In genomic region chr17:51256101-51256500, GRCh38 we compare ENCODE assay signal across 19 cellular contexts. TPM values are rescaled to one million over a fixed set of nuclear protein-coding genes. Genes with fewer than 3 reads are reported as not detected.
DNase-seq lines count a peak whose midpoint lies in the region; ATAC-seq, FAIRE-seq and TF ChIP-seq lines count a peak whose summit lies in the region.
"Had no signal": no experiment of that assay in that cellular context is flagged by ENCODE, and none has a peak within 500 bp of the region (broad histone marks: within the 10 kb centered on the region; RNA-seq: fewer than 3 reads in every experiment).

No MANE protein-coding gene starts in this region.

- peak overlapping the region; percentile 30; the same call in 1 of the 2 replicates for H3K9ac ChIP-seq in HepG2 (ENCODE audit: insufficient read depth, low read depth, low read length)

- H3K4me1 ChIP-seq in HepG2 (ENCODE audit: insufficient read depth, low read length) (peaks cover 55% of the 10 kb centered on the region), small intestine (ENCODE audit: control insufficient read depth in 2 of 2, insufficient read depth in 1 of 2, low read depth in 1 of 2, low read length in 1 of 2) (peaks cover 4 to 6% of the 10 kb centered on the region in 2 donors), left lung (peaks cover 8 to 34% of the 10 kb centered on the region in 2 donors)
- H3K4me1 ChIP-seq: BE2C had no signal

- H3K27ac ChIP-seq in VCaP (peak overlapping the region; percentile 26; the same call in 1 of the 2 replicates), HepG2 (ENCODE audit: extremely low read length, insufficient read depth, low read length) (peak overlapping the region; percentile 31), small intestine (ENCODE audit: low read depth in 1 of 2, low read length in 1 of 2) (peak overlapping the region in 1 of 2 donors; percentile 14), left lung (no peak overlapping the region)

- no peak for TF ChIP-seq POLR2A in HepG2 (IDR thresholded peaks at IDR 0.05; ENCODE audit: insufficient read depth in 1 of 2, low read depth in 2 of 2, low read length in 2 of 2)

- no TSS peak for BruUV-seq in HepG2 (replicated peaks; lab: Mats Ljungman, UMichigan)

- 14% methylated on average over 3 of the region's 3 CpGs for WGBS in HepG2 (ENCODE audit: low lambda C conversion rate)
- 19 to 63% (median 41%) methylated on average over 3 of the region's 3 CpGs for WGBS in small intestine, 3 donors

- FAIRE-seq in HepG2 (lab: Jason Lieb, UNC) (peak; percentile 42), small intestine (lab: Jason Lieb, UNC) (no peak)
- FAIRE-seq: H54 had no signal

- H3K27me3 ChIP-seq in HepG2 (ENCODE audit: control insufficient read depth in 1 of 2, insufficient read depth in 2 of 2, low read length in 2 of 2): no peaks in the 10 kb centered on the region; a peak in 1 of 5 replicates
- no peaks in the 10 kb centered on the region for H3K27me3 ChIP-seq in small intestine (ENCODE audit: control insufficient read depth in 2 of 2, insufficient read depth in 2 of 2, low read length in 2 of 2)
- H3K27me3 ChIP-seq in left lung: no peaks in the 10 kb centered on the region
- H3K27me3 ChIP-seq: BE2C, MG63, Peyer's patch had no signal

- H3K36me3 Mint-ChIP-seq in activated CD4-positive, alpha-beta T cell treated with anti-CD3 and anti-CD28 coated beads, Interleukin-2, amount 10 ng/mL, durations not matched to agents 24 days and 14 days (ENCODE audit: low read depth): peaks cover 52% of the 10 kb centered on the region
- peaks cover 3% of the 10 kb centered on the region for H3K36me3 Mint-ChIP-seq in glutamatergic neuron (ENCODE audit: unreplicated experiment)

- H4K20me1 ChIP-seq in HepG2 (ENCODE audit: insufficient read depth, low read length): peaks cover 46% of the 10 kb centered on the region

- peaks cover 38% of the 10 kb centered on the region for H3K4me1 Mint-ChIP-seq in activated CD4-positive, alpha-beta T cell treated with anti-CD3 and anti-CD28 coated beads, Interleukin-2, amount 10 ng/mL, durations not matched to agents 24 days and 14 days
- peaks cover 12% of the 10 kb centered on the region for H3K4me1 Mint-ChIP-seq in glutamatergic neuron (ENCODE audit: low read depth, unreplicated experiment)

- POLR2A ChIA-PET in HepG2 (lab: Yijun Ruan, JAX): no interaction called here

- peak; percentile 37 for DNase-seq in activated CD4-positive, alpha-beta T cell treated with anti-CD3 and anti-CD28 coated beads, Interleukin-2, amount 10 ng/mL, durations not matched to agents 24 days and 14 days
- no peak for DNase-seq in activated CD4-positive, alpha-beta T cell treated with anti-CD3 and anti-CD28 coated beads for 1 hour
- DNase-seq in HepG2 (ENCODE audit: low spot score) (peak; percentile 46), small intestine (peak; percentile 36), glutamatergic neuron (no peak), H4 (ENCODE audit: low spot score) (no peak), left lung (no peak)
- DNase-seq: 8988T; BE2C; CD8-positive, alpha-beta memory T cell; EL; HFFc6; MG63; NCI-H1092 treated with DMSO at 0.1 percent for 48 hours; NCI-H510A treated with DMSO at 0.1 percent for 48 hours; Peyer's patch had no signal

- H3K4me3 Mint-ChIP-seq in activated CD4-positive, alpha-beta T cell treated with anti-CD3 and anti-CD28 coated beads, Interleukin-2, amount 10 ng/mL, durations not matched to agents 24 days and 14 days: no peak overlapping the region
- no peak overlapping the region for H3K4me3 Mint-ChIP-seq in glutamatergic neuron (ENCODE audit: unreplicated experiment)

- CTCF ChIA-PET in HepG2 (lab: Yijun Ruan, JAX; ENCODE audit: low intra/inter-chr PET ratio, low total read pairs): no interaction called here

- H3K36me3 ChIP-seq in HepG2 (replicated peaks in 1 of 2; ENCODE audit: control insufficient read depth in 1 of 2, insufficient read depth in 2 of 2, low read length in 2 of 2) (peaks cover 13 to 26% of the 10 kb centered on the region in 2 experiments), small intestine (ENCODE audit: control insufficient read depth in 2 of 2, insufficient read depth in 2 of 2, low read length in 2 of 2) (no peaks in the 10 kb centered on the region), left lung (peaks cover 0 to 17% of the 10 kb centered on the region in 2 donors)
- H3K36me3 ChIP-seq: Peyer's patch had no signal

- H3K4me3 ChIP-seq in HepG2 (replicated peaks in 1 of 3; ENCODE audit: insufficient read depth in 1 of 3, low read depth in 2 of 3, low read length in 3 of 3): peak overlapping the region; percentile 3 to 96 (median 8); a peak in 2 of 6 replicates
- no peak overlapping the region for H3K4me3 ChIP-seq in small intestine (ENCODE audit: low read depth in 1 of 2, low read length in 2 of 2)
- H3K4me3 ChIP-seq in left lung: no peak overlapping the region
- H3K4me3 ChIP-seq: MG63, Peyer's patch had no signal

- no peak overlapping the region for H2AFZ ChIP-seq in HepG2 (ENCODE audit: low read length)

- intact Hi-C loops in activated CD4-positive, alpha-beta T cell treated with anti-CD3 and anti-CD28 coated beads, Interleukin-2, amount 10 ng/mL, durations not matched to agents 24 days and 14 days (cut with micrococcal nuclease): no loop called here
- intact Hi-C loops in HepG2 (cut with micrococcal nuclease; ENCODE audit: unreplicated experiment) (no loop called here), left lung (cut with DNase I) (loop anchor here in 1 of 2 donors (10.0 kb wide), 1 partner anchor 61 kb away; no protein-coding TSS in a partner anchor)

- ATAC-seq in HepG2 (peak; percentile 10; the same call in 1 of the 3 replicates), left lung (no peak)
- ATAC-seq: Right ventricle myocardium inferior had no signal

- peaks cover 84% of the 10 kb centered on the region for H3K79me2 ChIP-seq in HepG2 (ENCODE audit: insufficient read depth, low read length)

- no peaks in the 10 kb centered on the region for H3K9me3 ChIP-seq in HepG2 (ENCODE audit: low read length)
- no peaks in the 10 kb centered on the region for H3K9me3 ChIP-seq in small intestine (ENCODE audit: control insufficient read depth, low read depth)
- H3K9me3 ChIP-seq in left lung: no peaks in the 10 kb centered on the region
- H3K9me3 ChIP-seq: BE2C, Peyer's patch had no signal

- no peak overlapping the region for H3K27ac Mint-ChIP-seq in activated CD4-positive, alpha-beta T cell treated with anti-CD3 and anti-CD28 coated beads, Interleukin-2, amount 10 ng/mL, durations not matched to agents 24 days and 14 days
- H3K27ac Mint-ChIP-seq in glutamatergic neuron (ENCODE audit: unreplicated experiment): no peak overlapping the region

- H3K4me2 ChIP-seq in HepG2 (ENCODE audit: low read depth, low read length): peak overlapping the region; percentile 93

- no peak for TF ChIP-seq RAD21 in HepG2 (CRISPR knock-in tag; IDR thresholded peaks at IDR 0.05)

- no peak for TF ChIP-seq EP300 in HepG2 (IDR thresholded peaks at IDR 0.05; ENCODE audit: low read depth in 2 of 2, low read length in 2 of 2)
- TF ChIP-seq EP300 in HepG2 (CRISPR knock-in tag; IDR thresholded peaks at IDR 0.05; ENCODE audit: borderline replicate concordance): no peak

- in situ Hi-C loops in HepG2 (cut with HindIII; ENCODE audit: extremely low pct_ligation_motif_present, low pct_unique_long_range_greater_than_20kb): no loop called here

- TF ChIP-seq CTCF in VCaP (conservative IDR thresholded peaks at IDR 0.05) (no peak), HepG2 (CRISPR knock-in tag; IDR thresholded peaks at IDR 0.05) (no peak), glutamatergic neuron (IDR thresholded peaks at IDR 0.05; ENCODE audit: partially characterized antibody, unreplicated experiment) (no peak), left lung (IDR thresholded peaks at IDR 0.05) (no peak)

- no peaks in the 10 kb centered on the region for H3K27me3 Mint-ChIP-seq in activated CD4-positive, alpha-beta T cell treated with anti-CD3 and anti-CD28 coated beads, Interleukin-2, amount 10 ng/mL, durations not matched to agents 24 days and 14 days
- H3K27me3 Mint-ChIP-seq in glutamatergic neuron (ENCODE audit: unreplicated experiment): peaks cover 12% of the 10 kb centered on the region

- no peaks in the 10 kb centered on the region for H3K9me3 Mint-ChIP-seq in activated CD4-positive, alpha-beta T cell treated with anti-CD3 and anti-CD28 coated beads, Interleukin-2, amount 10 ng/mL, durations not matched to agents 24 days and 14 days
- peaks cover 8% of the 10 kb centered on the region for H3K9me3 Mint-ChIP-seq in glutamatergic neuron (ENCODE audit: unreplicated experiment)
- H3K9me3 Mint-ChIP-seq: CD8-positive, alpha-beta memory T cell; HFFc6 had no signal

RNA-seq across cellular contexts. Expression of gene MBTD1, which starts 3.7 kb away (rescaled TPM):
- 11.5 and 13.1 TPM in 2 replicates for total RNA-seq in activated CD4-positive, alpha-beta T cell treated with anti-CD3 and anti-CD28 coated beads, Interleukin-2, amount 10 ng/mL, durations not matched to agents 24 days and 14 days
- total RNA-seq in HepG2 (2016; rRNA removed; fragmentation: Illumina TruSeq; extraction: Trizol) (20.9 and 21.7 TPM in 2 replicates), glutamatergic neuron (ENCODE audit: unreplicated experiment) (32.3 TPM), left lung (10 to 100 TPM; 10.0 to 11.8 TPM)
- 12.7 and 15.2 TPM in 2 replicates for total RNA-seq in HepG2 (2016; cell fraction: cytosol; rRNA removed; fragmentation: Illumina TruSeq; extraction: Trizol; ENCODE audit: low read depth)
- total RNA-seq in HepG2 (2016; cell fraction: insoluble cytoplasmic fraction; rRNA removed; fragmentation: Illumina TruSeq; extraction: Trizol): 20.5 and 21.6 TPM in 2 replicates
- total RNA-seq in HepG2 (2016; cell fraction: membrane; rRNA removed; fragmentation: Illumina TruSeq; extraction: Trizol): 11.8 and 12.7 TPM in 2 replicates
- 39.9 and 43.9 TPM in 2 replicates for total RNA-seq in HepG2 (2016; cell fraction: nucleus; rRNA removed; fragmentation: Illumina TruSeq; extraction: Trizol)
- polyA plus RNA-seq in HepG2 (2011; rRNA removed) (17.4 and 20.9 TPM in 2 replicates), small intestine (1 to 10 TPM; 5.7 to 7.4 (median 7.1) TPM)
- polyA plus RNA-seq in HepG2 (2011; cell fraction: cytosol; rRNA removed): 6.1 and 11.1 TPM in 2 replicates
- polyA plus RNA-seq in HepG2 (2011; cell fraction: nucleus; rRNA removed): 15.4 and 20.9 TPM in 2 replicates
- 19.7 and 28.2 TPM in 2 replicates for polyA plus RNA-seq in HepG2 (2012)
- 0.93 TPM in 2 replicates for polyA plus RNA-seq in HepG2 (2016; cell fraction: cytosol; fragmentation: Illumina TruSeq; extraction: Trizol; ENCODE audit: low read depth)
- 19.2 and 20.3 TPM in 2 replicates for polyA plus RNA-seq in HepG2 (2016; cell fraction: insoluble cytoplasmic fraction; fragmentation: Illumina TruSeq; extraction: Trizol; ENCODE audit: low read depth)
- 4.2 and 4.3 TPM in 2 replicates for polyA plus RNA-seq in HepG2 (2016; cell fraction: membrane; fragmentation: Illumina TruSeq; extraction: Trizol; ENCODE audit: low read depth)
- 33.0 and 35.5 TPM in 2 replicates for polyA plus RNA-seq in HepG2 (2016; cell fraction: nucleus; fragmentation: Illumina TruSeq; extraction: Trizol; ENCODE audit: insufficient read depth, low read depth)
- 6.1 and 11.3 TPM in 2 replicates for polyA minus RNA-seq in HepG2 (2011; rRNA and poly(A)+ RNA removed; ENCODE audit: low replicate concordance)
- polyA minus RNA-seq in HepG2 (2011; cell fraction: cytosol; rRNA and poly(A)+ RNA removed): 16.7 and 17.5 TPM in 2 replicates
- 106 and 110 TPM in 2 replicates for polyA minus RNA-seq in HepG2 (2011; cell fraction: nucleus; rRNA and poly(A)+ RNA removed)
- 2.9 and 5.1 TPM in 2 replicates for total RNA-seq in H4 (2014; rRNA removed; shearing (Covaris generic))

RNA-seq across cellular contexts. Expression of gene UTP18, which starts 4.2 kb away (rescaled TPM):
- 79.9 and 84.5 TPM in 2 replicates for total RNA-seq in activated CD4-positive, alpha-beta T cell treated with anti-CD3 and anti-CD28 coated beads, Interleukin-2, amount 10 ng/mL, durations not matched to agents 24 days and 14 days
- total RNA-seq in HepG2 (2016; rRNA removed; fragmentation: Illumina TruSeq; extraction: Trizol): 104 and 151 TPM in 2 replicates
- 24.5 and 30.0 TPM in 2 replicates for total RNA-seq in HepG2 (2016; cell fraction: cytosol; rRNA removed; fragmentation: Illumina TruSeq; extraction: Trizol; ENCODE audit: low read depth)
- total RNA-seq in HepG2 (2016; cell fraction: insoluble cytoplasmic fraction; rRNA removed; fragmentation: Illumina TruSeq; extraction: Trizol): 112 and 154 TPM in 2 replicates
- total RNA-seq in HepG2 (2016; cell fraction: membrane; rRNA removed; fragmentation: Illumina TruSeq; extraction: Trizol): 40.8 and 48.5 TPM in 2 replicates
- total RNA-seq in HepG2 (2016; cell fraction: nucleus; rRNA removed; fragmentation: Illumina TruSeq; extraction: Trizol): 64.6 and 66.3 TPM in 2 replicates
- polyA plus RNA-seq in HepG2 (2011; rRNA removed): 23.8 and 35.2 TPM in 2 replicates
- 14.8 and 20.4 TPM in 2 replicates for polyA plus RNA-seq in HepG2 (2011; cell fraction: cytosol; rRNA removed)
- 11.4 and 15.8 TPM in 2 replicates for polyA plus RNA-seq in HepG2 (2011; cell fraction: nucleus; rRNA removed)
- polyA plus RNA-seq in HepG2 (2012): 48.6 and 55.3 TPM in 2 replicates
- 18.3 and 21.3 TPM in 2 replicates for polyA plus RNA-seq in HepG2 (2016; cell fraction: cytosol; fragmentation: Illumina TruSeq; extraction: Trizol; ENCODE audit: low read depth)
- 117 and 122 TPM in 2 replicates for polyA plus RNA-seq in HepG2 (2016; cell fraction: insoluble cytoplasmic fraction; fragmentation: Illumina TruSeq; extraction: Trizol; ENCODE audit: low read depth)
- 29.2 and 34.9 TPM in 2 replicates for polyA plus RNA-seq in HepG2 (2016; cell fraction: membrane; fragmentation: Illumina TruSeq; extraction: Trizol; ENCODE audit: low read depth)
- polyA plus RNA-seq in HepG2 (2016; cell fraction: nucleus; fragmentation: Illumina TruSeq; extraction: Trizol; ENCODE audit: insufficient read depth, low read depth): 63.7 and 65.9 TPM in 2 replicates
- 3.9 and 7.1 TPM in 2 replicates for polyA minus RNA-seq in HepG2 (2011; rRNA and poly(A)+ RNA removed; ENCODE audit: low replicate concordance)
- polyA minus RNA-seq in HepG2 (2011; cell fraction: cytosol; rRNA and poly(A)+ RNA removed): 13.8 and 14.9 TPM in 2 replicates
- 33.5 and 38.0 TPM in 2 replicates for polyA minus RNA-seq in HepG2 (2011; cell fraction: nucleus; rRNA and poly(A)+ RNA removed)
- polyA plus RNA-seq in small intestine: 10 to 100 TPM; 11.4 to 32.3 (median 23.5) TPM
- 23.9 TPM for total RNA-seq in glutamatergic neuron (ENCODE audit: unreplicated experiment)
- total RNA-seq in H4 (2014; rRNA removed; shearing (Covaris generic)): 87.5 and 106 TPM in 2 replicates
- total RNA-seq in left lung: 10 to 100 TPM; 21.1 to 31.0 TPM

Comparison
In these comparisons a context has a peak if more than half of its experiments do, and no peak if none do; other contexts are left out.
1. DNase-seq: peak in activated CD4-positive, alpha-beta T cell treated with anti-CD3 and anti-CD28 coated beads, Interleukin-2, amount 10 ng/mL, durations not matched to agents 24 days and 14 days (single experiment), HepG2 (single experiment) and small intestine (single experiment); none in activated CD4-positive, alpha-beta T cell treated with anti-CD3 and anti-CD28 coated beads for 1 hour (single experiment), glutamatergic neuron (single experiment), H4 (single experiment) and left lung (0 of 2).
2. H3K27ac ChIP-seq: peak in VCaP (single experiment) and HepG2 (single experiment); none in left lung (0 of 2).
3. H3K4me3 ChIP-seq: peak in HepG2 (3 of 3); none in small intestine (0 of 2) and left lung (0 of 2).